In the genomic region with DNA sequence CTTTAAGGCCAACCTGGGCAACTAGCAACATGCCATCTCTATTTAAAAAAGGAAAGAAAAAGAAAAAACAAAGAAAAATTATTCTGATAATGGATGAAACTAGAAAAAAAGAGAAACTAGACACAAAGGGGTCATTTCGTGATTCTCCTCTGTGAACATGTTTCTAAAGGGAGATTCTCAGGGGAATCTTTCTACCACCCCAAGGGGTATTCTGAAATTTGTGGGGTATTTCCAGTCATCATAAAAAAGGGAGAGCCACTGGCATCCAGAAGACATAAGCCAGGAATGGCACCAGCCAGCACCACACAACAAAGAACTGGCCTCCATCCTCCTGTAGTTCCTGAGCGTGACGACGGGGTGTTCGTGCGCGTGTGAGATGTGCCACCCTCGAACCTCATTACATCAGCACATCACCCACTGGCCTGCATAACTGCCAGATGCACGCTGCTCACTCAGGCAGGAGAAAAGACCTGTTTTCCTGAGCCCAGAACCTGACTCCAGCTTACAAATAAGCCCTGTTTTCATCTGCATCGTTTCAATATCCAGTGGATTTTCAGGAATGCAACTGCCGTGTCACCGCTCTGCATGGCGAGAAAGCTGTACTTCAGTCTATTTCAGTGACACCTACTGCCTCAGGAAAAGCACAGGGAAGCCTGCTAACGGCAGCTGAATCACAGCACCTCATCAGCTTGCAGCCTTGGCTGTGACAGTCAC, we compare ENCODE assay signal across 17 cellular contexts. TPM values are rescaled to one million over a fixed set of nuclear protein-coding genes. Genes with fewer than 3 reads are reported as not detected.
DNase-seq lines count a peak whose midpoint lies in the region; ATAC-seq, FAIRE-seq and TF ChIP-seq lines count a peak whose summit lies in the region.
"Had no signal": no experiment of that assay in that cellular context is flagged by ENCODE, and none has a peak within 500 bp of the region (broad histone marks: within the 10 kb centered on the region; RNA-seq: fewer than 3 reads in every experiment).

No MANE protein-coding gene starts in this region.

- H3K9me3 ChIP-seq in GM12878 (replicated peaks; ENCODE audit: control insufficient read depth, insufficient read depth, low read length) (no peaks in the 10 kb centered on the region), gastrocnemius medialis (no peaks in the 10 kb centered on the region), PC-9 (ENCODE audit: insufficient read depth, low read depth) (no peaks in the 10 kb centered on the region)
- H3K9me3 ChIP-seq: colonic mucosa, right lobe of liver had no signal

- H3K9me2 ChIP-seq in PC-9 (ENCODE audit: insufficient read depth), result no peaks in the 10 kb centered on the region

- H3K4me3 ChIP-seq in GM12878 (no peak overlapping the region), gastrocnemius medialis (no peak overlapping the region), PC-9 (no peak overlapping the region)
- H3K4me3 ChIP-seq: colonic mucosa, right lobe of liver had no signal

- H2AFZ ChIP-seq in GM12878 (ENCODE audit: control insufficient read depth, low read depth, low read length) (no peak overlapping the region; the same call in 1 of the 2 replicates), PC-9 (no peak overlapping the region)

- TF ChIP-seq CTCF in D721Med (IDR thresholded peaks at IDR 0.05; ENCODE audit: insufficient read depth, missing control alignments) (no peak), GM12878 (IDR thresholded peaks at IDR 0.05 in 2 of 3, conservative IDR thresholded peaks at IDR 0.05 in 1 of 3; ENCODE audit: control insufficient read depth in 2 of 3, extremely low read depth in 1 of 3, insufficient read depth in 1 of 3, low read depth in 3 of 3, low read length in 3 of 3) (no peak), gastrocnemius medialis (IDR thresholded peaks at IDR 0.05 in 4 of 5, conservative IDR thresholded peaks at IDR 0.05 in 1 of 5) (no peak), PC-9 (conservative IDR thresholded peaks at IDR 0.05) (no peak)

- H3K36me3 ChIP-seq in GM12878 (ENCODE audit: control insufficient read depth in 2 of 2, insufficient read depth in 2 of 2, low read length in 1 of 2), result peaks cover 0 to 5% of the 10 kb centered on the region in 2 experiments; a peak in 3 of 4 replicates
- H3K36me3 ChIP-seq in gastrocnemius medialis, result no peaks in the 10 kb centered on the region
- no peaks in the 10 kb centered on the region for H3K36me3 ChIP-seq in PC-9 (ENCODE audit: low read depth)
- H3K36me3 ChIP-seq: colonic mucosa had no signal

- no peak for DNase-seq in D721Med (ENCODE audit: insufficient read length, low spot score)
- DNase-seq in GM12878 (ENCODE audit: low read depth, low spot score), result no peak
- peak in 32 of 56 donors; percentile 11 to 80 (median 50) for DNase-seq in nucleus accumbens (lab: John Stamatoyannopoulos, UW)
- no peak for DNase-seq in gastrocnemius medialis
- DNase-seq in PC-9, result no peak
- DNase-seq: activated CD4-positive, alpha-beta memory T cell treated with anti-CD3 and anti-CD28 coated beads for 36 hours; activated naive CD4-positive, alpha-beta T cell treated with anti-CD3 and anti-CD28 coated beads, Interleukin-2, amount 10 ng/mL, durations not matched to agents 7 days and 5 days; colonic mucosa; foreskin fibroblast; left colon; NCI-H510A treated with DMSO at 0.1 percent for 48 hours; right lobe of liver; SHP77; stimulated activated naive CD8-positive, alpha-beta T cell treated with anti-CD3 and anti-CD28 coated beads, Interleukin-15, Interleukin-2, amounts not matched to agents 100 U/mL and 50 U/mL, for 24 hours had no signal

- H3K79me2 ChIP-seq in GM12878 (ENCODE audit: control insufficient read depth, insufficient read depth, low read length) (peaks cover 1% of the 10 kb centered on the region), PC-9 (ENCODE audit: low read depth) (no peaks in the 10 kb centered on the region)

- TF ChIP-seq EP300 in GM12878 (IDR thresholded peaks at IDR 0.05; ENCODE audit: borderline replicate concordance in 1 of 2, control insufficient read depth in 1 of 2, low read depth in 2 of 2, low read length in 2 of 2), result no peak

- no peaks in the 10 kb centered on the region for H3K27me3 ChIP-seq in GM12878 (replicated peaks in 1 of 2; ENCODE audit: control insufficient read depth in 2 of 2, insufficient read depth in 2 of 2, low read length in 1 of 2)
- H3K27me3 ChIP-seq in gastrocnemius medialis, result no peaks in the 10 kb centered on the region
- H3K27me3 ChIP-seq in PC-9 (ENCODE audit: insufficient read depth, low read depth), result no peaks in the 10 kb centered on the region
- H3K27me3 ChIP-seq: colonic mucosa, right lobe of liver had no signal

- WGBS in GM12878 (ENCODE audit: insufficient coverage, insufficient replicate concordance, low lambda C conversion rate, missing lambda C conversion rate), result 42% methylated on average over 14 of the region's 14 CpGs

- peak overlapping the region; percentile 4; the same call in 1 of the 2 replicates for H3K9ac ChIP-seq in GM12878 (ENCODE audit: control insufficient read depth, insufficient read depth, low read length)

- H3K27ac ChIP-seq in GM12878 (ENCODE audit: control insufficient read depth, insufficient read depth) (peak overlapping the region; percentile 65), gastrocnemius medialis (no peak overlapping the region), PC-9 (no peak overlapping the region)
- H3K27ac ChIP-seq: colonic mucosa, right lobe of liver had no signal

- RAD21 ChIA-PET in GM12878 (lab: Charles Lee; ENCODE audit: unreplicated experiment), result interaction anchor here (0.7 to 2.5 kb wide), 2 partner anchors 14 to 175 kb away, joined by 3 to 10 read pairs; no protein-coding TSS in a partner anchor

- peak; percentile 44 for FAIRE-seq in D721Med (lab: Jason Lieb, UNC)
- no peak for FAIRE-seq in GM12878 (lab: Jason Lieb, UNC)

- SMC1A ChIA-PET in GM12878 (lab: Charles Lee; ENCODE audit: uncharacterized antibody, unreplicated experiment), result interaction anchor here (1.5 to 2.4 kb wide), 3 partner anchors 12 to 31 kb away, joined by 3 to 11 read pairs (median 5); no protein-coding TSS in a partner anchor

- CTCF ChIA-PET in GM12878 (lab: Yijun Ruan, JAX), result interaction anchor here (3.3 kb wide), 1 partner anchor 52 kb away, joined by 16 read pairs; no protein-coding TSS in a partner anchor
- CTCF ChIA-PET in PC-9 (lab: Charles Lee), result no interaction called here

- POLR2A ChIA-PET in GM12878 (lab: Charles Lee) (interaction anchor here (0.7 to 6.2 kb wide), 2 partner anchors 15 to 233 kb away, joined by 5 to 24 read pairs; no protein-coding TSS in a partner anchor), PC-9 (lab: Charles Lee; ENCODE audit: unreplicated experiment) (no interaction called here)

- H4K20me1 ChIP-seq in GM12878 (ENCODE audit: control insufficient read depth, insufficient read depth) (no peaks in the 10 kb centered on the region), PC-9 (ENCODE audit: insufficient read depth) (no peaks in the 10 kb centered on the region)

- H3K4me1 ChIP-seq in GM12878 (ENCODE audit: control insufficient read depth, insufficient read depth, low read length) (peaks cover 24% of the 10 kb centered on the region), gastrocnemius medialis (no peaks in the 10 kb centered on the region), PC-9 (replicated peaks; ENCODE audit: insufficient read depth) (no peaks in the 10 kb centered on the region)

- intact Hi-C loops in GM12878 (cut with micrococcal nuclease; ENCODE audit: unreplicated experiment), result no loop called here
- intact Hi-C loops in gastrocnemius medialis (cut with DNase I; ENCODE audit: low total_unique reads), result no loop called here
- intact Hi-C loops in PC-9 (cut with micrococcal nuclease; ENCODE audit: unreplicated experiment), result loop anchor here (5.0 kb wide), 1 partner anchor 57 kb away; a partner anchor contains a TSS

- no peak for TF ChIP-seq RAD21 in GM12878 (IDR thresholded peaks at IDR 0.05; ENCODE audit: insufficient read depth, low read depth, low read length)

- peaks cover 4% of the 10 kb centered on the region for H3F3A ChIP-seq in PC-9 (ENCODE audit: insufficient read depth, low read depth)

- TF ChIP-seq POLR2A in GM12878 (IDR thresholded peaks at IDR 0.05; ENCODE audit: low read depth, low read length) (no peak), gastrocnemius medialis (IDR thresholded peaks at IDR 0.05) (no peak)

- BruUV-seq in GM12878 (replicated peaks; lab: Mats Ljungman, UMichigan) (TSS peak; percentile 83), PC-9 (replicated peaks; lab: Mats Ljungman, UMichigan) (no TSS peak)

- peak overlapping the region; percentile 38 for H3K4me2 ChIP-seq in GM12878 (ENCODE audit: control insufficient read depth, insufficient read depth)
- no peak overlapping the region for H3K4me2 ChIP-seq in PC-9

- in situ Hi-C loops in GM12878 (cut with MboI) (loop anchor here (5.0 kb wide), 1 partner anchor 53 kb away; no protein-coding TSS in a partner anchor), gastrocnemius medialis (cut with MboI; ENCODE audit: low sequenced_read_pairs in 4 of 4) (no loop called here)

- ATAC-seq in HG03520 (IDR thresholded peaks at IDR 0.05; ENCODE audit: unreplicated experiment), result peak; percentile 27
- ATAC-seq in GM12878, result peak; percentile 5; the same call in 1 of the 3 replicates
- ATAC-seq in HG03196 (IDR thresholded peaks at IDR 0.05; ENCODE audit: unreplicated experiment), result no peak
- no peak for ATAC-seq in gastrocnemius medialis
- ATAC-seq in GM21717 (IDR thresholded peaks at IDR 0.05; ENCODE audit: unreplicated experiment), result no peak
- ATAC-seq: left colon; stimulated activated naive CD8-positive, alpha-beta T cell treated with anti-CD3 and anti-CD28 coated beads, Interleukin-15, Interleukin-2, amounts not matched to agents 100 U/mL and 50 U/mL, for 24 hours had no signal

RNA-seq across cellular contexts. Expression of a gene that starts 23.9 kb away (rescaled TPM):
- total RNA-seq in GM12878 (2013; cell fraction: nucleolus; rRNA removed), result 28.7 and 37.0 TPM in 2 replicates
- total RNA-seq in GM12878 (2014; rRNA removed) (9.1 and 11.8 TPM in 2 replicates), GM12878 (2014; rRNA removed; fragmentation: Illumina TruSeq; extraction: Trizol) (13.4 and 14.5 TPM in 2 replicates), GM12878 (2021) (11.0 and 11.3 TPM in 2 replicates), gastrocnemius medialis (10 to 100 TPM in 1 of 4 donors, 1 to 10 TPM in 3; 4.8 to 12.0 (median 9.1) TPM), PC-9 (2021) (8.2 and 9.7 TPM in 2 replicates)
- 6.4 TPM for polyA plus RNA-seq in GM12878 (2011; ENCODE audit: low read depth)
- polyA plus RNA-seq in GM12878 (2011; rRNA removed) (22.2 and 27.3 TPM in 2 replicates), GM12878 (2014; fragmentation: Illumina TruSeq; extraction: Trizol) (15.4 and 18.7 TPM in 2 replicates), GM12878 (2014; fragmentation: Nextera tagmentation; extraction: Ambion mirVana) (1 to 10 TPM; 6.0 to 7.8 TPM), GM12878 (2014; rRNA removed) (12.1 and 16.2 TPM in 2 replicates), GM12878 (2016; fragmentation: Nextera tagmentation; extraction: Ambion mirVana) (1 to 10 TPM; 6.6 to 6.9 TPM)
- polyA plus RNA-seq in GM12878 (2011; cell fraction: cytosol; rRNA removed), result 9.9 and 10.7 TPM in 2 replicates
- polyA plus RNA-seq in GM12878 (2011; cell fraction: nucleus; rRNA removed), result 36.6 and 36.8 TPM in 2 replicates
- 7.3 and 8.8 TPM in 2 replicates for polyA plus RNA-seq in GM12878 (2012)
- polyA minus RNA-seq in GM12878 (2011; rRNA and poly(A)+ RNA removed), result 5.1 and 8.4 TPM in 2 replicates
- polyA minus RNA-seq in GM12878 (2011; cell fraction: cytosol; rRNA and poly(A)+ RNA removed), result 4.6 and 5.5 TPM in 2 replicates
- polyA minus RNA-seq in GM12878 (2011; cell fraction: nucleus; rRNA and poly(A)+ RNA removed), result 3.5 and 5.5 TPM in 2 replicates

RNA-seq across cellular contexts. Expression of a gene that starts 56.7 kb away (rescaled TPM):
- 188 and 200 TPM in 2 replicates for total RNA-seq in GM12878 (2013; cell fraction: nucleolus; rRNA removed)
- 1,598 and 2,001 TPM in 2 replicates for total RNA-seq in GM12878 (2014; rRNA removed)
- total RNA-seq in GM12878 (2014; rRNA removed; fragmentation: Illumina TruSeq; extraction: Trizol), result 1,619 and 1,657 TPM in 2 replicates
- total RNA-seq in GM12878 (2021), result 1,882 and 1,927 TPM in 2 replicates
- polyA plus RNA-seq in GM12878 (2011; ENCODE audit: low read depth), result 1,093 TPM
- 3,769 and 4,371 TPM in 2 replicates for polyA plus RNA-seq in GM12878 (2011; rRNA removed)
- 2,608 and 3,247 TPM in 2 replicates for polyA plus RNA-seq in GM12878 (2011; cell fraction: cytosol; rRNA removed)
- polyA plus RNA-seq in GM12878 (2011; cell fraction: nucleus; rRNA removed), result 1,649 and 2,165 TPM in 2 replicates
- 1,519 and 1,580 TPM in 2 replicates for polyA plus RNA-seq in GM12878 (2012)
- polyA plus RNA-seq in GM12878 (2014; fragmentation: Illumina TruSeq; extraction: Trizol), result 2,276 and 2,670 TPM in 2 replicates
- 1,000 to 10,000 TPM; 3,131 to 3,633 TPM for polyA plus RNA-seq in GM12878 (2014; fragmentation: Nextera tagmentation; extraction: Ambion mirVana)
- polyA plus RNA-seq in GM12878 (2014; rRNA removed), result 2,435 and 2,587 TPM in 2 replicates
- 1,000 to 10,000 TPM; 3,103 to 3,142 TPM for polyA plus RNA-seq in GM12878 (2016; fragmentation: Nextera tagmentation; extraction: Ambion mirVana)
- 1,704 and 2,289 TPM in 2 replicates for polyA minus RNA-seq in GM12878 (2011; rRNA and poly(A)+ RNA removed)
- 413 and 516 TPM in 2 replicates for polyA minus RNA-seq in GM12878 (2011; cell fraction: cytosol; rRNA and poly(A)+ RNA removed)
- polyA minus RNA-seq in GM12878 (2011; cell fraction: nucleus; rRNA and poly(A)+ RNA removed), result 140 and 192 TPM in 2 replicates
- total RNA-seq in gastrocnemius medialis, result 100 to 1,000 TPM; 125 to 299 (median 197) TPM
- total RNA-seq in PC-9 (2021), result 894 and 1,079 TPM in 2 replicates

Comparison
In these comparisons a context has a peak if more than half of its experiments do, and no peak if none do; other contexts are left out.
1. DNase-seq: peak in nucleus accumbens (32 of 56); none in D721Med (single experiment), GM12878 (single experiment), gastrocnemius medialis (0 of 2) and PC-9 (0 of 2).
2. ATAC-seq: peak in HG03520 (single experiment) and GM12878 (single experiment); none in HG03196 (single experiment), gastrocnemius medialis (0 of 2) and GM21717 (single experiment).